In the genomic region with DNA sequence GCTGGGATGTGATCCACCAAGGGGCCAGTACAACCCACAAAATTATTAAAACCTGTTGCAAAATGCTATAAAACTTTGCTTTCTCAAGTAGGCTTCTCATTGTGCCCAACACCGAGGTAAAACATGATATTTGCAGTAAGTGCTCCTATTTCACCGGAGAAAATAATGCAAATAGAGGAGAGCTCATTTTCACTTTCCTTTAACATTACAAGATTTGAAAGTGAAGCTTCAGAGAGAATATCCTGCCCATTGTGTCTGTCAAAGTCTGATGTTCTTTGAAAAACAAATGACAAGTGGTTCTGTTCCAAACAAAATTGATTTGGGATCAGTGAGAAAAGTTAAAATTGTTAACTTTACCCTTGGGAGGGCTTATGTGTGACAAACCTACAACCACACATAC, we compare ENCODE assay signal across 20 cellular contexts.
A peak's percentile ranks its signal among the peaks of the same experiment; 100 is the strongest.
DNase-seq lines count a peak whose midpoint lies in the region; ATAC-seq lines count a peak whose summit lies in the region.
"Had no signal": no experiment of that assay in that cellular context is flagged by ENCODE, and none has a peak within 500 bp of the region (broad histone marks: within the 10 kb centered on the region; RNA-seq: fewer than 3 reads in every experiment).

No MANE protein-coding gene starts in this region.

- no peak for DNase-seq in central memory CD4-positive, alpha-beta T cell
- DNase-seq: 8988T; ACHN; AML-193; BE2C; CD4-positive, alpha-beta T cell; CD8-positive, alpha-beta memory T cell; DMS 273 treated with DMSO at 0.1 percent for 48 hours; DMS79; EL; GDM1; GM23248; H7; HCEC 1CT had no signal

- ATAC-seq in GM18520 (IDR thresholded peaks at IDR 0.05; ENCODE audit: unreplicated experiment) (peak; percentile 51), GM19351 (IDR thresholded peaks at IDR 0.05; ENCODE audit: unreplicated experiment) (peak; percentile 71), HG03439 (IDR thresholded peaks at IDR 0.05; ENCODE audit: unreplicated experiment) (peak; percentile 53), HG03196 (IDR thresholded peaks at IDR 0.05; ENCODE audit: unreplicated experiment) (no peak), GM21825 (IDR thresholded peaks at IDR 0.05; ENCODE audit: unreplicated experiment) (no peak)
- ATAC-seq: A549 had no signal

Comparison
In these comparisons a context has a peak if more than half of its experiments do, and no peak if none do; other contexts are left out.
1. ATAC-seq: peak in GM18520 (single experiment), GM19351 (single experiment) and HG03439 (single experiment); none in HG03196 (single experiment) and GM21825 (single experiment).